20 cellular contexts compared by ENCODE assay signal in the genomic region with DNA sequence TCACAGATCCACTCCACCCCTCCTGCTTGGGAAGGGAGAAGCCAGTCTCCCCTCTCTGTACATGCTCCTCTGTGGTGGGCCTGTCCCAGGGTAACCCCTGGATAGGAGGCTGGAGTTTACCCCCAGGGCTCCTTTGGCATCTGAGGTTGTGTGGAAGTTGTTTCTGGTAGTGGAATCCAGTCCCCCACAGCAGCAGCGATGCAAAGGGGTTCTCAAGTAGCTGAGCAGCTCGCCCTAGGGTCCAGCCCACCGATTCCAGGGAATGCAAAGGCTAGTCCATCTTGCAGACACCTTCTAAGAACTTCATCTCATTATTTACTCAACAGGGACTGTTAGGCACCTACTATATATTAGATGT. TPM values are rescaled to one million over a fixed set of nuclear protein-coding genes. Genes with fewer than 3 reads are reported as not detected.
DNase-seq lines count a peak whose midpoint lies in the region; ATAC-seq and TF ChIP-seq lines count a peak whose summit lies in the region.
"Had no signal": no experiment of that assay in that cellular context is flagged by ENCODE, and none has a peak within 500 bp of the region (broad histone marks: within the 10 kb centered on the region; RNA-seq: fewer than 3 reads in every experiment).

No MANE protein-coding gene starts in this region.

- H3K4me1 ChIP-seq in neural progenitor cell, result peaks cover 4% of the 10 kb centered on the region
- H3K4me1 ChIP-seq: SJCRH30, uterus had no signal

- no peaks in the 10 kb centered on the region for H3K9me3 Mint-ChIP-seq in activated CD4-positive, alpha-beta memory T cell treated with anti-CD3 and anti-CD28 coated beads for 36 hours
- H3K9me3 Mint-ChIP-seq in activated CD4-positive, alpha-beta memory T cell treated with anti-CD3 and anti-CD28 coated beads, Interleukin-2, amount 10 ng/mL, durations not matched to agents 7 days and 5 days, result no peaks in the 10 kb centered on the region
- H3K9me3 Mint-ChIP-seq in activated naive CD8-positive, alpha-beta T cell treated with anti-CD3 and anti-CD28 coated beads, Interleukin-2, amount 50 U/mL, for 24 hours, result no peaks in the 10 kb centered on the region
- H3K9me3 Mint-ChIP-seq in neural progenitor cell (peaks cover 4% of the 10 kb centered on the region), type B pancreatic cell (no peaks in the 10 kb centered on the region)
- H3K9me3 Mint-ChIP-seq: H9 had no signal

- H3K4me3 Mint-ChIP-seq in activated CD4-positive, alpha-beta memory T cell treated with anti-CD3 and anti-CD28 coated beads for 36 hours, result peak overlapping the region; percentile 77
- H3K4me3 Mint-ChIP-seq in activated CD4-positive, alpha-beta memory T cell treated with anti-CD3 and anti-CD28 coated beads, Interleukin-2, amount 10 ng/mL, durations not matched to agents 7 days and 5 days, result no peak overlapping the region
- H3K4me3 Mint-ChIP-seq in activated naive CD8-positive, alpha-beta T cell treated with anti-CD3 and anti-CD28 coated beads, Interleukin-2, amount 50 U/mL, for 24 hours, result peak overlapping the region; percentile 74
- no peak overlapping the region for H3K4me3 Mint-ChIP-seq in neural progenitor cell
- H3K4me3 Mint-ChIP-seq in type B pancreatic cell, result no peak overlapping the region

- H3K27me3 ChIP-seq in neural progenitor cell, result peaks cover 31% of the 10 kb centered on the region
- H3K27me3 ChIP-seq: SJCRH30, uterus had no signal

- TF ChIP-seq CTCF in neural progenitor cell (IDR thresholded peaks at IDR 0.05) (no peak), type B pancreatic cell (conservative IDR thresholded peaks at IDR 0.05) (no peak)

- no peaks in the 10 kb centered on the region for H3K27me3 Mint-ChIP-seq in activated CD4-positive, alpha-beta memory T cell treated with anti-CD3 and anti-CD28 coated beads for 36 hours
- H3K27me3 Mint-ChIP-seq in activated CD4-positive, alpha-beta memory T cell treated with anti-CD3 and anti-CD28 coated beads, Interleukin-2, amount 10 ng/mL, durations not matched to agents 7 days and 5 days, result peaks cover 55% of the 10 kb centered on the region
- H3K27me3 Mint-ChIP-seq in activated naive CD8-positive, alpha-beta T cell treated with anti-CD3 and anti-CD28 coated beads, Interleukin-2, amount 50 U/mL, for 24 hours, result no peaks in the 10 kb centered on the region
- H3K27me3 Mint-ChIP-seq in neural progenitor cell (ENCODE audit: insufficient read depth, low read depth), result peaks cover 7% of the 10 kb centered on the region
- peaks cover 6% of the 10 kb centered on the region for H3K27me3 Mint-ChIP-seq in type B pancreatic cell

- no peak overlapping the region for H2AFZ ChIP-seq in neural progenitor cell (replicated peaks)

- no peak overlapping the region for H3K9ac ChIP-seq in neural progenitor cell

- H3K27ac Mint-ChIP-seq in activated CD4-positive, alpha-beta memory T cell treated with anti-CD3 and anti-CD28 coated beads for 36 hours, result peak overlapping the region; percentile 9
- H3K27ac Mint-ChIP-seq in activated CD4-positive, alpha-beta memory T cell treated with anti-CD3 and anti-CD28 coated beads, Interleukin-2, amount 10 ng/mL, durations not matched to agents 7 days and 5 days, result no peak overlapping the region
- peak overlapping the region; percentile 86 for H3K27ac Mint-ChIP-seq in activated naive CD8-positive, alpha-beta T cell treated with anti-CD3 and anti-CD28 coated beads, Interleukin-2, amount 50 U/mL, for 24 hours
- peak overlapping the region; percentile 12 for H3K27ac Mint-ChIP-seq in neural progenitor cell
- H3K27ac Mint-ChIP-seq in type B pancreatic cell, result no peak overlapping the region
- H3K27ac Mint-ChIP-seq: H9 had no signal

- POLR2A ChIA-PET in activated CD4-positive, alpha-beta memory T cell treated with anti-CD3 and anti-CD28 coated beads for 36 hours (lab: Charles Lee), result interaction anchor here (0.7 to 1.8 kb wide), 9 partner anchors 11 to 67 kb away, joined by 3 to 8 read pairs (median 6); partner anchors contain the start of gene TCF7
- POLR2A ChIA-PET in activated CD4-positive, alpha-beta memory T cell treated with anti-CD3 and anti-CD28 coated beads, Interleukin-2, amount 10 ng/mL, durations not matched to agents 7 days and 5 days (lab: Charles Lee), result no interaction called here

- no peak overlapping the region for H3K4me2 ChIP-seq in neural progenitor cell

- no peaks in the 10 kb centered on the region for H3K36me3 Mint-ChIP-seq in activated CD4-positive, alpha-beta memory T cell treated with anti-CD3 and anti-CD28 coated beads for 36 hours
- H3K36me3 Mint-ChIP-seq in activated CD4-positive, alpha-beta memory T cell treated with anti-CD3 and anti-CD28 coated beads, Interleukin-2, amount 10 ng/mL, durations not matched to agents 7 days and 5 days (ENCODE audit: low read depth), result no peaks in the 10 kb centered on the region
- no peaks in the 10 kb centered on the region for H3K36me3 Mint-ChIP-seq in activated naive CD8-positive, alpha-beta T cell treated with anti-CD3 and anti-CD28 coated beads, Interleukin-2, amount 50 U/mL, for 24 hours (ENCODE audit: low read depth)
- H3K36me3 Mint-ChIP-seq in neural progenitor cell, result no peaks in the 10 kb centered on the region
- H3K36me3 Mint-ChIP-seq in type B pancreatic cell, result peaks cover 5% of the 10 kb centered on the region

- no peaks in the 10 kb centered on the region for H3K9me3 ChIP-seq in neural progenitor cell (ENCODE audit: low read depth)
- H3K9me3 ChIP-seq: left ventricle myocardium inferior, psoas muscle, spleen, stomach, uterus had no signal

- H3K4me3 ChIP-seq in neural progenitor cell, result no peak overlapping the region
- H3K4me3 ChIP-seq: SJCRH30, uterus had no signal

- no peaks in the 10 kb centered on the region for H4K20me1 ChIP-seq in neural progenitor cell (ENCODE audit: low read depth)

- no peaks in the 10 kb centered on the region for H3F3A ChIP-seq in neural progenitor cell (ENCODE audit: low read depth)

- in situ Hi-C loops in G401 (cut with HindIII; ENCODE audit: low sequenced_read_pairs), result loop anchor here (5.0 kb wide), 1 partner anchor 80 kb away; no protein-coding TSS in a partner anchor

- peak; percentile 3 for ATAC-seq in HG02610 (IDR thresholded peaks at IDR 0.05; ENCODE audit: unreplicated experiment)
- peak; percentile 7 for ATAC-seq in activated naive CD8-positive, alpha-beta T cell treated with anti-CD3 and anti-CD28 coated beads, Interleukin-2, amount 50 U/mL, for 24 hours

- CTCF ChIA-PET in activated CD4-positive, alpha-beta memory T cell treated with anti-CD3 and anti-CD28 coated beads for 36 hours (lab: Charles Lee), result interaction anchor here (1.0 to 4.5 kb wide), 8 partner anchors 28 to 68 kb away, joined by 3 to 35 read pairs (median 6); no protein-coding TSS in a partner anchor
- CTCF ChIA-PET in activated CD4-positive, alpha-beta memory T cell treated with anti-CD3 and anti-CD28 coated beads, Interleukin-2, amount 10 ng/mL, durations not matched to agents 7 days and 5 days (lab: Charles Lee), result interaction anchor here (1.1 to 1.5 kb wide), 3 partner anchors 32 to 68 kb away, joined by 3 to 4 read pairs (median 3); no protein-coding TSS in a partner anchor

- DNase-seq in activated CD4-positive, alpha-beta memory T cell treated with anti-CD3 and anti-CD28 coated beads for 36 hours, result no peak
- no peak for DNase-seq in activated CD4-positive, alpha-beta memory T cell treated with anti-CD3 and anti-CD28 coated beads, Interleukin-2, amount 10 ng/mL, durations not matched to agents 7 days and 5 days
- DNase-seq in activated naive CD8-positive, alpha-beta T cell treated with anti-CD3 and anti-CD28 coated beads, Interleukin-2, amount 50 U/mL, for 24 hours, result no peak
- DNase-seq in neural progenitor cell (ENCODE audit: low spot score), result no peak
- DNase-seq in SIG-M5 treated with dmso at 0.1 percent for 504 hours (lab: John Stamatoyannopoulos, UW; ENCODE audit: unreplicated experiment), result no peak
- DNase-seq in type B pancreatic cell (ENCODE audit: extremely low spot score, unreplicated experiment), result no peak
- no peak for DNase-seq in G401 (ENCODE audit: low spot score)
- DNase-seq: left ventricle myocardium inferior, NCI-H2081, NCI-H524 treated with DMSO at 0.1 percent for 48 hours, psoas muscle, SJCRH30, T1000, uterus had no signal

- no peak overlapping the region for H3K27ac ChIP-seq in neural progenitor cell
- H3K27ac ChIP-seq: coronary artery, epithelial cell of prostate, left ventricle myocardium inferior, psoas muscle, SJCRH30, stomach, uterus had no signal

- H3K79me2 ChIP-seq in neural progenitor cell (ENCODE audit: low read depth), result no peaks in the 10 kb centered on the region

- H3K36me3 ChIP-seq in neural progenitor cell, result no peaks in the 10 kb centered on the region
- H3K36me3 ChIP-seq: left ventricle myocardium inferior, SJCRH30, spleen, stomach, uterus had no signal

- intact Hi-C loops in activated CD4-positive, alpha-beta memory T cell treated with anti-CD3 and anti-CD28 coated beads for 36 hours (cut with micrococcal nuclease), result loop anchor here (1.0 kb wide), 3 partner anchors 7 to 66 kb away; no protein-coding TSS in a partner anchor

- peaks cover 63% of the 10 kb centered on the region for H3K4me1 Mint-ChIP-seq in activated CD4-positive, alpha-beta memory T cell treated with anti-CD3 and anti-CD28 coated beads for 36 hours (ENCODE audit: low read depth)
- peaks cover 13% of the 10 kb centered on the region for H3K4me1 Mint-ChIP-seq in activated CD4-positive, alpha-beta memory T cell treated with anti-CD3 and anti-CD28 coated beads, Interleukin-2, amount 10 ng/mL, durations not matched to agents 7 days and 5 days
- H3K4me1 Mint-ChIP-seq in activated naive CD8-positive, alpha-beta T cell treated with anti-CD3 and anti-CD28 coated beads, Interleukin-2, amount 50 U/mL, for 24 hours, result peaks cover 67% of the 10 kb centered on the region
- H3K4me1 Mint-ChIP-seq in neural progenitor cell (peaks cover 16% of the 10 kb centered on the region), type B pancreatic cell (ENCODE audit: unreplicated experiment) (peaks cover 17% of the 10 kb centered on the region)

RNA-seq across cellular contexts. Expression of gene TCF7, which starts 42.7 kb away (rescaled TPM):
- 10 to 100 TPM; 59.3 to 65.6 TPM for total RNA-seq in activated CD4-positive, alpha-beta memory T cell treated with anti-CD3 and anti-CD28 coated beads for 36 hours
- 10 to 100 TPM; 19.2 to 21.9 TPM for total RNA-seq in activated CD4-positive, alpha-beta memory T cell treated with anti-CD3 and anti-CD28 coated beads, Interleukin-2, amount 10 ng/mL, durations not matched to agents 7 days and 5 days
- 0.73 and 1.8 TPM in 2 replicates for total RNA-seq in neural progenitor cell (ENCODE audit: low replicate concordance)
- 6.2 and 11.7 TPM in 2 replicates for total RNA-seq in type B pancreatic cell (ENCODE audit: low replicate concordance)
- 5.0 and 11.1 TPM in 2 replicates for total RNA-seq in G401 (2014; rRNA removed; shearing (Covaris generic))

Comparison
In these comparisons a context has a peak if more than half of its experiments do, and no peak if none do; other contexts are left out.
1. H3K27ac Mint-ChIP-seq: peak in activated CD4-positive, alpha-beta memory T cell treated with anti-CD3 and anti-CD28 coated beads for 36 hours (single experiment), activated naive CD8-positive, alpha-beta T cell treated with anti-CD3 and anti-CD28 coated beads, Interleukin-2, amount 50 U/mL, for 24 hours (single experiment) and neural progenitor cell (single experiment); none in activated CD4-positive, alpha-beta memory T cell treated with anti-CD3 and anti-CD28 coated beads, Interleukin-2, amount 10 ng/mL, durations not matched to agents 7 days and 5 days (single experiment) and type B pancreatic cell (single experiment).
2. H3K4me3 Mint-ChIP-seq: peak in activated CD4-positive, alpha-beta memory T cell treated with anti-CD3 and anti-CD28 coated beads for 36 hours (single experiment) and activated naive CD8-positive, alpha-beta T cell treated with anti-CD3 and anti-CD28 coated beads, Interleukin-2, amount 50 U/mL, for 24 hours (single experiment); none in activated CD4-positive, alpha-beta memory T cell treated with anti-CD3 and anti-CD28 coated beads, Interleukin-2, amount 10 ng/mL, durations not matched to agents 7 days and 5 days (single experiment), neural progenitor cell (single experiment) and type B pancreatic cell (single experiment).